ENCODE assay signal across 8 cellular contexts in genomic region chr17:58007781-58008706, GRCh38. TPM values are rescaled to one million over a fixed set of nuclear protein-coding genes. Genes with fewer than 3 reads are reported as not detected.
A peak's percentile ranks its signal among the peaks of the same experiment; 100 is the strongest.
DNase-seq lines count a peak whose midpoint lies in the region; ATAC-seq and TF ChIP-seq lines count a peak whose summit lies in the region.

No MANE protein-coding gene starts in this region.

- DNase-seq in NCI-H2227 (lab: John Stamatoyannopoulos, UW; ENCODE audit: unreplicated experiment) (peak; percentile 64), NCI-H2227 treated with DMSO at 0.1 percent for 48 hours (lab: John Stamatoyannopoulos, UW) (no peak), SK-N-SH (peak; percentile 45), fibroblast of pulmonary artery (ENCODE audit: low read depth) (no peak), retinal pigment epithelial cell (ENCODE audit: low read depth) (no peak), DMS 273 (lab: John Stamatoyannopoulos, UW; ENCODE audit: unreplicated experiment) (no peak)
- DNase-seq in effector CD8-positive, alpha-beta T cell (lab: John Stamatoyannopoulos, UW), result no peak

- H3F3A ChIP-seq in SK-N-SH (replicated peaks; ENCODE audit: insufficient read depth), result peaks cover 32% of the 10 kb centered on the region

- peak overlapping the region; percentile 100 for H3K9ac ChIP-seq in SK-N-SH

- H3K4me2 ChIP-seq in SK-N-SH, result peak overlapping the region; percentile 97

- peak overlapping the region; percentile 98 to 99 for H3K4me3 ChIP-seq in SK-N-SH (ENCODE audit: low read depth in 2 of 2, low read length in 1 of 2)
- peak overlapping the region; percentile 88 for H3K4me3 ChIP-seq in fibroblast of pulmonary artery (replicated peaks; ENCODE audit: low read depth, low read length)
- H3K4me3 ChIP-seq in retinal pigment epithelial cell (ENCODE audit: low read length), result peak overlapping the region; percentile 94

- no peak for TF ChIP-seq EP300 in SK-N-SH (IDR thresholded peaks at IDR 0.05; ENCODE audit: borderline replicate concordance in 1 of 2, low read depth in 1 of 2, low read length in 1 of 2)

- H3K36me3 ChIP-seq in SK-N-SH (replicated peaks in 1 of 2; ENCODE audit: control insufficient read depth in 1 of 2, insufficient read depth in 2 of 2, low read length in 1 of 2), result peaks cover 30 to 32% of the 10 kb centered on the region in 2 experiments

- TF ChIP-seq CTCF in SK-N-SH (IDR thresholded peaks at IDR 0.05) (no peak), fibroblast of pulmonary artery (IDR thresholded peaks at IDR 0.05; ENCODE audit: low read length, missing control alignments) (no peak), retinal pigment epithelial cell (conservative IDR thresholded peaks at IDR 0.05; ENCODE audit: low read depth, low read length) (no peak)

- no peaks in the 10 kb centered on the region for H3K9me3 ChIP-seq in SK-N-SH

- peaks cover 34% of the 10 kb centered on the region for H4K20me1 ChIP-seq in SK-N-SH (ENCODE audit: insufficient read depth)

- 18% methylated on average over 47 of the region's 47 CpGs for WGBS in SK-N-SH (ENCODE audit: low lambda C conversion rate)

- peak; percentile 25; the same call in 1 of the 2 replicates for TF ChIP-seq RAD21 in SK-N-SH (IDR thresholded peaks at IDR 0.05; ENCODE audit: low read length)

- H3K4me1 ChIP-seq in SK-N-SH (ENCODE audit: control insufficient read depth in 1 of 2, insufficient read depth in 2 of 2, low read depth in 1 of 2, low read length in 1 of 2), result peaks cover 26 to 34% of the 10 kb centered on the region in 2 experiments

- no peaks in the 10 kb centered on the region for H3K27me3 ChIP-seq in SK-N-SH (ENCODE audit: insufficient read depth)

- H2AFZ ChIP-seq in SK-N-SH (ENCODE audit: low read depth), result peak overlapping the region; percentile 95

- peak overlapping the region; percentile 98 to 99 for H3K27ac ChIP-seq in SK-N-SH (ENCODE audit: low read depth in 2 of 2, low read length in 1 of 2)

- CTCF ChIA-PET in SK-N-SH (lab: Yijun Ruan, JAX), result interaction anchor here (0.6 to 20.5 kb wide), 14 partner anchors 9 to 920 kb away, joined by 3 to 1002 read pairs (median 4); partner anchors contain the start of gene MRPS23

- POLR2A ChIA-PET in SK-N-SH (lab: Yijun Ruan, JAX), result interaction anchor here (0.6 to 2.8 kb wide), 22 partner anchors 10 to 1201 kb away, joined by 3 to 40 read pairs (median 4); partner anchors contain the start of genes AKAP1, DYNLL2, MRPS23 and VEZF1

- ATAC-seq in HG02840 (IDR thresholded peaks at IDR 0.05; ENCODE audit: low FRiP score, unreplicated experiment), result peak; percentile 26

- H3K79me2 ChIP-seq in SK-N-SH (ENCODE audit: insufficient read depth), result peaks cover 40% of the 10 kb centered on the region

- no peaks in the 10 kb centered on the region for H3K9me2 ChIP-seq in SK-N-SH

TF ChIP-seq in SK-N-SH, 30 proteins besides CTCF, POLR2A, EP300 and RAD21:
- TF ChIP-seq JUND (IDR thresholded peaks at IDR 0.05), result no peak
- TF ChIP-seq FOXJ3 (CRISPR knock-in tag; IDR thresholded peaks at IDR 0.05), result 0 out of 2 replicates have a peak, but pooled peaks have one; percentile 12
- no peak for TF ChIP-seq TAF1 (IDR thresholded peaks at IDR 0.05; ENCODE audit: borderline replicate concordance, low read depth, low read length)
- TF ChIP-seq, protein P1, sequence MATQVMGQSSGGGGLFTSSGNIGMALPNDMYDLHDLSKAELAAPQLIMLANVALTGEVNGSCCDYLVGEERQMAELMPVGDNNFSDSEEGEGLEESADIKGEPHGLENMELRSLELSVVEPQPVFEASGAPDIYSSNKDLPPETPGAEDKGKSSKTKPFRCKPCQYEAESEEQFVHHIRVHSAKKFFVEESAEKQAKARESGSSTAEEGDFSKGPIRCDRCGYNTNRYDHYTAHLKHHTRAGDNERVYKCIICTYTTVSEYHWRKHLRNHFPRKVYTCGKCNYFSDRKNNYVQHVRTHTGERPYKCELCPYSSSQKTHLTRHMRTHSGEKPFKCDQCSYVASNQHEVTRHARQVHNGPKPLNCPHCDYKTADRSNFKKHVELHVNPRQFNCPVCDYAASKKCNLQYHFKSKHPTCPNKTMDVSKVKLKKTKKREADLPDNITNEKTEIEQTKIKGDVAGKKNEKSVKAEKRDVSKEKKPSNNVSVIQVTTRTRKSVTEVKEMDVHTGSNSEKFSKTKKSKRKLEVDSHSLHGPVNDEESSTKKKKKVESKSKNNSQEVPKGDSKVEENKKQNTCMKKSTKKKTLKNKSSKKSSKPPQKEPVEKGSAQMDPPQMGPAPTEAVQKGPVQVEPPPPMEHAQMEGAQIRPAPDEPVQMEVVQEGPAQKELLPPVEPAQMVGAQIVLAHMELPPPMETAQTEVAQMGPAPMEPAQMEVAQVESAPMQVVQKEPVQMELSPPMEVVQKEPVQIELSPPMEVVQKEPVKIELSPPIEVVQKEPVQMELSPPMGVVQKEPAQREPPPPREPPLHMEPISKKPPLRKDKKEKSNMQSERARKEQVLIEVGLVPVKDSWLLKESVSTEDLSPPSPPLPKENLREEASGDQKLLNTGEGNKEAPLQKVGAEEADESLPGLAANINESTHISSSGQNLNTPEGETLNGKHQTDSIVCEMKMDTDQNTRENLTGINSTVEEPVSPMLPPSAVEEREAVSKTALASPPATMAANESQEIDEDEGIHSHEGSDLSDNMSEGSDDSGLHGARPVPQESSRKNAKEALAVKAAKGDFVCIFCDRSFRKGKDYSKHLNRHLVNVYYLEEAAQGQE (IDR thresholded peaks at IDR 0.05; ENCODE audit: low read depth, low read length), result no peak
- no peak; the same call in 1 of the 2 replicates for TF ChIP-seq GABPA (IDR thresholded peaks at IDR 0.05; ENCODE audit: low read depth)
- peak; percentile 71 for TF ChIP-seq POLR2AphosphoS5 (IDR thresholded peaks at IDR 0.05; ENCODE audit: low read depth, low read length)
- TF ChIP-seq MXI1 (IDR thresholded peaks at IDR 0.05; ENCODE audit: low read depth, low read length), result peak; percentile 35
- 0 out of 2 replicates have a peak, but pooled peaks have one; percentile 4 for TF ChIP-seq SIN3A (IDR thresholded peaks at IDR 0.05; ENCODE audit: borderline replicate concordance, low read depth, low read length)
- TF ChIP-seq, protein P2, sequence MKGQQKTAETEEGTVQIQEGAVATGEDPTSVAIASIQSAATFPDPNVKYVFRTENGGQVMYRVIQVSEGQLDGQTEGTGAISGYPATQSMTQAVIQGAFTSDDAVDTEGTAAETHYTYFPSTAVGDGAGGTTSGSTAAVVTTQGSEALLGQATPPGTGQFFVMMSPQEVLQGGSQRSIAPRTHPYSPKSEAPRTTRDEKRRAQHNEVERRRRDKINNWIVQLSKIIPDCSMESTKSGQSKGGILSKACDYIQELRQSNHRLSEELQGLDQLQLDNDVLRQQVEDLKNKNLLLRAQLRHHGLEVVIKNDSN (IDR thresholded peaks at IDR 0.05; ENCODE audit: borderline replicate concordance, low read depth), result no peak
- no peak for TF ChIP-seq NFIC (IDR thresholded peaks at IDR 0.05; ENCODE audit: borderline replicate concordance)

RNA-seq across cellular contexts. Expression of gene SRSF1, which starts 1.0 kb away (rescaled TPM):
- 248 and 291 TPM in 2 replicates for polyA plus RNA-seq in SK-N-SH (2012; rRNA removed)
- 162 and 163 TPM in 2 replicates for polyA plus RNA-seq in SK-N-SH (2012; cell fraction: cytosol; rRNA removed)
- 1,134 and 1,547 TPM in 2 replicates for polyA plus RNA-seq in SK-N-SH (2012; cell fraction: nucleus; rRNA removed)

RNA-seq across cellular contexts. Expression of gene VEZF1, which starts 20.0 kb away (rescaled TPM):
- polyA plus RNA-seq in SK-N-SH (2012; rRNA removed), result 35.1 and 43.0 TPM in 2 replicates
- 42.9 and 43.3 TPM in 2 replicates for polyA plus RNA-seq in SK-N-SH (2012; cell fraction: cytosol; rRNA removed)
- 27.8 and 49.4 TPM in 2 replicates for polyA plus RNA-seq in SK-N-SH (2012; cell fraction: nucleus; rRNA removed)

RNA-seq across cellular contexts. Expression of gene CUEDC1, which starts 52.8 kb away (rescaled TPM):
- 50.3 and 58.9 TPM in 2 replicates for polyA plus RNA-seq in SK-N-SH (2012; rRNA removed)
- 25.4 and 31.6 TPM in 2 replicates for polyA plus RNA-seq in SK-N-SH (2012; cell fraction: cytosol; rRNA removed)
- 207 and 306 TPM in 2 replicates for polyA plus RNA-seq in SK-N-SH (2012; cell fraction: nucleus; rRNA removed)

Comparison
In these comparisons a context has a peak if more than half of its experiments do, and no peak if none do; other contexts are left out.
1. DNase-seq: peak in NCI-H2227 (single experiment) and SK-N-SH (single experiment); none in NCI-H2227 treated with DMSO at 0.1 percent for 48 hours (single experiment), fibroblast of pulmonary artery (single experiment), retinal pigment epithelial cell (single experiment), effector CD8-positive, alpha-beta T cell (single experiment) and DMS 273 (single experiment).
2. Peak in every context shown above with its lines, with median percentiles within 50 percentile points of each other: H3K4me3 ChIP-seq.